In genomic region chr1:163263818-163264217, GRCh38 we compare ENCODE assay signal across 25 cellular contexts. TPM values are rescaled to one million over a fixed set of nuclear protein-coding genes. Genes with fewer than 3 reads are reported as not detected.
DNase-seq lines count a peak whose midpoint lies in the region; ATAC-seq and TF ChIP-seq lines count a peak whose summit lies in the region.
"Had no signal": no experiment of that assay in that cellular context is flagged by ENCODE, and none has a peak within 500 bp of the region (broad histone marks: within the 10 kb centered on the region; RNA-seq: fewer than 3 reads in every experiment).

No MANE protein-coding gene starts in this region.

- TF ChIP-seq POLR2A in stomach (IDR thresholded peaks at IDR 0.05) = no peak

- no CpG with 5 or more reads among the region's 1 CpG for WGBS in trophoblast cell (ENCODE audit: extremely low coverage, insufficient coverage, insufficient read length)
- WGBS in stomach, 5 donors = 32 to 45% (median 38%) methylated on average over 1 of the region's 1 CpG

- H3K79me1 ChIP-seq in trophoblast cell (ENCODE audit: low read length) = no peaks in the 10 kb centered on the region

- H3K27me3 ChIP-seq in trophoblast cell (ENCODE audit: insufficient read depth, low read length) (no peaks in the 10 kb centered on the region), stomach (no peaks in the 10 kb centered on the region)
- H3K27me3 ChIP-seq: left lung, ovary, thyroid gland had no signal

- H3K79me2 ChIP-seq in trophoblast cell (ENCODE audit: control insufficient read depth, insufficient read depth, low read length, poor library complexity) = no peaks in the 10 kb centered on the region

- H2AK5ac ChIP-seq in trophoblast cell (ENCODE audit: low read length) = no peak overlapping the region

- H3K4me1 ChIP-seq in trophoblast cell (ENCODE audit: control insufficient read depth in 1 of 2, insufficient read depth in 2 of 2, low read length in 2 of 2) = no peaks in the 10 kb centered on the region
- peaks cover 0 to 4% (median 0%) of the 10 kb centered on the region in 4 donors for H3K4me1 ChIP-seq in stomach
- H3K4me1 ChIP-seq: A549, left lung, thyroid gland had no signal

- H2AFZ ChIP-seq in trophoblast cell (ENCODE audit: insufficient read depth, low read length, poor library complexity) = no peak overlapping the region

- no peak overlapping the region for H4K8ac ChIP-seq in trophoblast cell (ENCODE audit: low read depth, low read length)

- H4K12ac ChIP-seq in trophoblast cell (ENCODE audit: low read depth, low read length) = no peak overlapping the region

- H2BK12ac ChIP-seq in trophoblast cell (ENCODE audit: low read length) = no peak overlapping the region

- DNase-seq in Calu3 (peak; percentile 3), A172 (ENCODE audit: low spot score) (no peak), trophoblast cell (no peak), T-helper 9 cell (no peak), stomach (no peak)
- DNase-seq: activated CD4-positive, alpha-beta T cell treated with anti-CD3 and anti-CD28 coated beads for 36 hours; activated T-cell treated with anti-CD3 and anti-CD28 coated beads, Interleukin-2, amount 50 U/mL, for 48 hours; central memory CD4-positive, alpha-beta T cell; GF-D8; left lung; midbrain; natural killer cell; NCI-H2081; NCI-H524; ovary; right cardiac atrium; stimulated activated CD4-positive, alpha-beta T cell treated with anti-CD3 and anti-CD28 coated beads, Interleukin-4, amount 100 ng/mL, for 24 hours; stimulated activated naive CD8-positive, alpha-beta T cell treated with anti-CD3 and anti-CD28 coated beads, Interleukin-15, Interleukin-2, amounts not matched to agents 100 U/mL and 50 U/mL, for 24 hours; thyroid gland had no signal

- H3K4me3 ChIP-seq in trophoblast cell (ENCODE audit: low read depth, low read length) (no peak overlapping the region), stomach (no peak overlapping the region)
- H3K4me3 ChIP-seq: A549, left lung, ovary, thyroid gland had no signal

- CTCF ChIA-PET in Calu3 (lab: Charles Lee) = interaction anchor here (0.6 kb wide), 1 partner anchor 39 kb away, joined by 3 read pairs; no protein-coding TSS in a partner anchor

- no peak overlapping the region for H3K18ac ChIP-seq in trophoblast cell (ENCODE audit: low read length)

- intact Hi-C loops in Calu3 (cut with micrococcal nuclease; ENCODE audit: unreplicated experiment) = loop anchor here (5.0 kb wide), 1 partner anchor 67 kb away; no protein-coding TSS in a partner anchor
- intact Hi-C loops in stomach (cut with DNase I; ENCODE audit: low total_unique reads) = no loop called here

- peaks cover 8% of the 10 kb centered on the region for H3K4me1 Mint-ChIP-seq in Calu3 (ENCODE audit: low read depth, unreplicated experiment)
- H3K4me1 Mint-ChIP-seq: activated CD4-positive, alpha-beta T cell treated with anti-CD3 and anti-CD28 coated beads for 36 hours; activated naive CD4-positive, alpha-beta T cell treated with anti-CD3 and anti-CD28 coated beads, Interleukin-2, amount 50 U/mL, for 24 hours; B cell had no signal

- H3K14ac ChIP-seq in trophoblast cell (ENCODE audit: low read length) = no peak overlapping the region

- H3K4me2 ChIP-seq in trophoblast cell (ENCODE audit: low read length) = no peak overlapping the region
- H3K4me2 ChIP-seq: A549 had no signal

- no peaks in the 10 kb centered on the region for H3K36me3 Mint-ChIP-seq in Calu3 (ENCODE audit: insufficient read depth, unreplicated experiment)
- H3K36me3 Mint-ChIP-seq: natural killer cell had no signal

- no peak overlapping the region for H2BK5ac ChIP-seq in trophoblast cell (ENCODE audit: low read depth, low read length, poor library complexity)

- H3K23ac ChIP-seq in trophoblast cell (ENCODE audit: low read length) = no peak overlapping the region

- H3K4me3 Mint-ChIP-seq in Calu3 (ENCODE audit: low read depth, unreplicated experiment) = no peak overlapping the region
- H3K4me3 Mint-ChIP-seq: activated CD4-positive, alpha-beta T cell treated with anti-CD3 and anti-CD28 coated beads for 36 hours; activated naive CD4-positive, alpha-beta T cell treated with anti-CD3 and anti-CD28 coated beads, Interleukin-2, amount 50 U/mL, for 24 hours; B cell; natural killer cell had no signal

- H3K36me3 ChIP-seq in trophoblast cell (ENCODE audit: control insufficient read depth in 1 of 2, insufficient read depth in 2 of 2, low read length in 2 of 2) (no peaks in the 10 kb centered on the region), stomach (no peaks in the 10 kb centered on the region)
- H3K36me3 ChIP-seq: left lung, ovary, thyroid gland had no signal

- H3K27me3 Mint-ChIP-seq in Calu3 (ENCODE audit: unreplicated experiment) = no peaks in the 10 kb centered on the region
- H3K27me3 Mint-ChIP-seq: activated CD4-positive, alpha-beta T cell treated with anti-CD3 and anti-CD28 coated beads for 36 hours; activated naive CD4-positive, alpha-beta T cell treated with anti-CD3 and anti-CD28 coated beads, Interleukin-2, amount 50 U/mL, for 24 hours; B cell had no signal

- ATAC-seq in GM19025 (IDR thresholded peaks at IDR 0.05; ENCODE audit: low read depth, unreplicated experiment) (peak; percentile 71), HG02798 (IDR thresholded peaks at IDR 0.05; ENCODE audit: poor library complexity, unreplicated experiment) (peak; percentile 74), HG03558 (IDR thresholded peaks at IDR 0.05; ENCODE audit: extremely low read depth, unreplicated experiment) (peak; percentile 63)
- ATAC-seq: A549; activated CD4-positive, alpha-beta T cell treated with anti-CD3 and anti-CD28 coated beads for 36 hours; left lung; natural killer cell; right cardiac atrium; stimulated activated naive CD8-positive, alpha-beta T cell treated with anti-CD3 and anti-CD28 coated beads, Interleukin-15, Interleukin-2, amounts not matched to agents 100 U/mL and 50 U/mL, for 24 hours had no signal

- no peak overlapping the region for H3K9ac ChIP-seq in trophoblast cell (ENCODE audit: low read length)

- no peak for TF ChIP-seq EP300 in stomach (IDR thresholded peaks at IDR 0.05)

- H2BK120ac ChIP-seq in trophoblast cell (ENCODE audit: insufficient read depth, low read length, poor library complexity) = no peak overlapping the region

- no peaks in the 10 kb centered on the region for H3K9me3 Mint-ChIP-seq in Calu3 (ENCODE audit: low read depth, unreplicated experiment)
- H3K9me3 Mint-ChIP-seq: activated naive CD4-positive, alpha-beta T cell treated with anti-CD3 and anti-CD28 coated beads, Interleukin-2, amount 50 U/mL, for 24 hours; natural killer cell had no signal

- no peak overlapping the region for H3K27ac Mint-ChIP-seq in Calu3 (ENCODE audit: unreplicated experiment)
- H3K27ac Mint-ChIP-seq: activated CD4-positive, alpha-beta T cell treated with anti-CD3 and anti-CD28 coated beads for 36 hours; activated naive CD4-positive, alpha-beta T cell treated with anti-CD3 and anti-CD28 coated beads, Interleukin-2, amount 50 U/mL, for 24 hours; B cell; natural killer cell had no signal

- no TSS peak for BruUV-seq in Calu3 (replicated peaks; lab: Mats Ljungman, UMichigan)

- no peak overlapping the region for H3K4ac ChIP-seq in trophoblast cell (ENCODE audit: low read depth, low read length)

- H4K91ac ChIP-seq in trophoblast cell (ENCODE audit: low read depth, low read length) = no peak overlapping the region

- H3K27ac ChIP-seq in trophoblast cell (ENCODE audit: low read depth, low read length) (no peak overlapping the region), stomach (no peak overlapping the region)
- H3K27ac ChIP-seq: A549, left lung, ovary, thyroid gland had no signal

- TF ChIP-seq CTCF in Calu3 (IDR thresholded peaks at IDR 0.05; ENCODE audit: unreplicated experiment) (no peak), stomach (IDR thresholded peaks at IDR 0.05) (no peak)

- H3K9me3 ChIP-seq in trophoblast cell (ENCODE audit: insufficient read depth, low read depth, low read length) = no peaks in the 10 kb centered on the region
- no peaks in the 10 kb centered on the region for H3K9me3 ChIP-seq in stomach
- H3K9me3 ChIP-seq: A549, left lung, ovary, thyroid gland had no signal

RNA-seq across cellular contexts. Expression of gene NUF2, which starts 57.9 kb away (rescaled TPM):
- total RNA-seq in Calu3 (2022) = 25.3 and 33.1 TPM in 2 replicates
- 74.7 and 95.8 TPM in 2 replicates for total RNA-seq in A172 (2014; rRNA removed; shearing (Covaris generic))
- 25.0 and 25.4 TPM in 2 replicates for polyA plus RNA-seq in trophoblast cell (2013)
- 10 to 100 TPM in 2 of 5 donors, 1 to 10 TPM in 2, not detected in 1; 3.9 to 23.7 (median 7.7) TPM for total RNA-seq in stomach
- 1 to 10 TPM; 1.1 to 7.2 (median 3.1) TPM for polyA plus RNA-seq in stomach
